Comparison of ENCODE assay signal across 1 cellular context in the genomic region with DNA sequence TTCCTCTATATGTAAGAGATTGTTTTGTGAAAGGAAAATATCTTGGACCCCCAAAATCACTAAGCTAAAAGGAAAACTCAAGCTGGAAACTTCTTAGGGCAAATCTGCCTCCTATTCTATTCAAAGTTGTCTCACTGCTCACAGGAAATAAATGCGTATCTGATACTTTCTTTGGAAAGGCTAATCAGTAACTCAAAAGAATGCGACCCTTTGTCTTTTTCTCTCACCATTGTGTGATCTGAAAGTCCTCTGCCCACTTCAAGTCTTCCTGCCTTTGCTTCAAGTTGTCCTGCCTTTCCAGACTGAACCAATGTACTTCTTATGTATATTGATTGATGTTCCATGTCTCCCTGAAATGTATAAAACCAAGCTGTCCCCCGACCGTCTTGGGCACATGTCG.
TF ChIP-seq lines count a peak whose summit lies in the region.

No MANE protein-coding gene starts in this region.

TF ChIP-seq in GM23338, 12 proteins besides CTCF, POLR2A, EP300 and RAD21 (continued from another document):
- TF ChIP-seq, protein P1, sequence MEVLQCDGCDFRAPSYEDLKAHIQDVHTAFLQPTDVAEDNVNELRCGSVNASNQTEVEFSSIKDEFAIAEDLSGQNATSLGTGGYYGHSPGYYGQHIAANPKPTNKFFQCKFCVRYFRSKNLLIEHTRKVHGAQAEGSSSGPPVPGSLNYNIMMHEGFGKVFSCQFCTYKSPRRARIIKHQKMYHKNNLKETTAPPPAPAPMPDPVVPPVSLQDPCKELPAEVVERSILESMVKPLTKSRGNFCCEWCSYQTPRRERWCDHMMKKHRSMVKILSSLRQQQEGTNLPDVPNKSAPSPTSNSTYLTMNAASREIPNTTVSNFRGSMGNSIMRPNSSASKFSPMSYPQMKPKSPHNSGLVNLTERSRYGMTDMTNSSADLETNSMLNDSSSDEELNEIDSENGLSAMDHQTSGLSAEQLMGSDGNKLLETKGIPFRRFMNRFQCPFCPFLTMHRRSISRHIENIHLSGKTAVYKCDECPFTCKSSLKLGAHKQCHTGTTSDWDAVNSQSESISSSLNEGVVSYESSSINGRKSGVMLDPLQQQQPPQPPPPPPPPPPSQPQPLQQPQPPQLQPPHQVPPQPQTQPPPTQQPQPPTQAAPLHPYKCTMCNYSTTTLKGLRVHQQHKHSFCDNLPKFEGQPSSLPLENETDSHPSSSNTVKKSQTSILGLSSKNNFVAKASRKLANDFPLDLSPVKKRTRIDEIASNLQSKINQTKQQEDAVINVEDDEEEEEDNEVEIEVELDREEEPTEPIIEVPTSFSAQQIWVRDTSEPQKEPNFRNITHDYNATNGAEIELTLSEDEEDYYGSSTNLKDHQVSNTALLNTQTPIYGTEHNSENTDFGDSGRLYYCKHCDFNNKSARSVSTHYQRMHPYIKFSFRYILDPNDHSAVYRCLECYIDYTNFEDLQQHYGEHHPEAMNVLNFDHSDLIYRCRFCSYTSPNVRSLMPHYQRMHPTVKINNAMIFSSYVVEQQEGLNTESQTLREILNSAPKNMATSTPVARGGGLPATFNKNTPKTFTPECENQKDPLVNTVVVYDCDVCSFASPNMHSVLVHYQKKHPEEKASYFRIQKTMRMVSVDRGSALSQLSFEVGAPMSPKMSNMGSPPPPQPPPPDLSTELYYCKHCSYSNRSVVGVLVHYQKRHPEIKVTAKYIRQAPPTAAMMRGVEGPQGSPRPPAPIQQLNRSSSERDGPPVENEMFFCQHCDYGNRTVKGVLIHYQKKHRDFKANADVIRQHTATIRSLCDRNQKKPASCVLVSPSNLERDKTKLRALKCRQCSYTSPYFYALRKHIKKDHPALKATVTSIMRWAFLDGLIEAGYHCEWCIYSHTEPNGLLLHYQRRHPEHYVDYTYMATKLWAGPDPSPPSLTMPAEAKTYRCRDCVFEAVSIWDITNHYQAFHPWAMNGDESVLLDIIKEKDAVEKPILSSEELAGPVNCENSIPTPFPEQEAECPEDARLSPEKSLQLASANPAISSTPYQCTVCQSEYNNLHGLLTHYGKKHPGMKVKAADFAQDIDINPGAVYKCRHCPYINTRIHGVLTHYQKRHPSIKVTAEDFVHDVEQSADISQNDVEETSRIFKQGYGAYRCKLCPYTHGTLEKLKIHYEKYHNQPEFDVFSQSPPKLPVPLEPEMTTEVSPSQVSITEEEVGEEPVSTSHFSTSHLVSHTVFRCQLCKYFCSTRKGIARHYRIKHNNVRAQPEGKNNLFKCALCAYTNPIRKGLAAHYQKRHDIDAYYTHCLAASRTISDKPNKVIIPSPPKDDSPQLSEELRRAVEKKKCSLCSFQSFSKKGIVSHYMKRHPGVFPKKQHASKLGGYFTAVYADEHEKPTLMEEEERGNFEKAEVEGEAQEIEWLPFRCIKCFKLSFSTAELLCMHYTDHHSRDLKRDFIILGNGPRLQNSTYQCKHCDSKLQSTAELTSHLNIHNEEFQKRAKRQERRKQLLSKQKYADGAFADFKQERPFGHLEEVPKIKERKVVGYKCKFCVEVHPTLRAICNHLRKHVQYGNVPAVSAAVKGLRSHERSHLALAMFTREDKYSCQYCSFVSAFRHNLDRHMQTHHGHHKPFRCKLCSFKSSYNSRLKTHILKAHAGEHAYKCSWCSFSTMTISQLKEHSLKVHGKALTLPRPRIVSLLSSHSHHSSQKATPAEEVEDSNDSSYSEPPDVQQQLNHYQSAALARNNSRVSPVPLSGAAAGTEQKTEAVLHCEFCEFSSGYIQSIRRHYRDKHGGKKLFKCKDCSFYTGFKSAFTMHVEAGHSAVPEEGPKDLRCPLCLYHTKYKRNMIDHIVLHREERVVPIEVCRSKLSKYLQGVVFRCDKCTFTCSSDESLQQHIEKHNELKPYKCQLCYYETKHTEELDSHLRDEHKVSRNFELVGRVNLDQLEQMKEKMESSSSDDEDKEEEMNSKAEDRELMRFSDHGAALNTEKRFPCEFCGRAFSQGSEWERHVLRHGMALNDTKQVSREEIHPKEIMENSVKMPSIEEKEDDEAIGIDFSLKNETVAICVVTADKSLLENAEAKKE (CRISPR knock-in tag; IDR thresholded peaks at IDR 0.05): no peak
- TF ChIP-seq, protein P2, sequence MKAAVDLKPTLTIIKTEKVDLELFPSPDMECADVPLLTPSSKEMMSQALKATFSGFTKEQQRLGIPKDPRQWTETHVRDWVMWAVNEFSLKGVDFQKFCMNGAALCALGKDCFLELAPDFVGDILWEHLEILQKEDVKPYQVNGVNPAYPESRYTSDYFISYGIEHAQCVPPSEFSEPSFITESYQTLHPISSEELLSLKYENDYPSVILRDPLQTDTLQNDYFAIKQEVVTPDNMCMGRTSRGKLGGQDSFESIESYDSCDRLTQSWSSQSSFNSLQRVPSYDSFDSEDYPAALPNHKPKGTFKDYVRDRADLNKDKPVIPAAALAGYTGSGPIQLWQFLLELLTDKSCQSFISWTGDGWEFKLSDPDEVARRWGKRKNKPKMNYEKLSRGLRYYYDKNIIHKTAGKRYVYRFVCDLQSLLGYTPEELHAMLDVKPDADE (IDR thresholded peaks at IDR 0.05): no peak
- TF ChIP-seq CREB1 (CRISPR knock-in tag; IDR thresholded peaks at IDR 0.05; ENCODE audit: low read depth) (no peak), ZNF114 (CRISPR knock-in tag; IDR thresholded peaks at IDR 0.05) (no peak), JUNB (IDR thresholded peaks at IDR 0.05; ENCODE audit: unreplicated experiment) (no peak)
- TF ChIP-seq, protein P3, sequence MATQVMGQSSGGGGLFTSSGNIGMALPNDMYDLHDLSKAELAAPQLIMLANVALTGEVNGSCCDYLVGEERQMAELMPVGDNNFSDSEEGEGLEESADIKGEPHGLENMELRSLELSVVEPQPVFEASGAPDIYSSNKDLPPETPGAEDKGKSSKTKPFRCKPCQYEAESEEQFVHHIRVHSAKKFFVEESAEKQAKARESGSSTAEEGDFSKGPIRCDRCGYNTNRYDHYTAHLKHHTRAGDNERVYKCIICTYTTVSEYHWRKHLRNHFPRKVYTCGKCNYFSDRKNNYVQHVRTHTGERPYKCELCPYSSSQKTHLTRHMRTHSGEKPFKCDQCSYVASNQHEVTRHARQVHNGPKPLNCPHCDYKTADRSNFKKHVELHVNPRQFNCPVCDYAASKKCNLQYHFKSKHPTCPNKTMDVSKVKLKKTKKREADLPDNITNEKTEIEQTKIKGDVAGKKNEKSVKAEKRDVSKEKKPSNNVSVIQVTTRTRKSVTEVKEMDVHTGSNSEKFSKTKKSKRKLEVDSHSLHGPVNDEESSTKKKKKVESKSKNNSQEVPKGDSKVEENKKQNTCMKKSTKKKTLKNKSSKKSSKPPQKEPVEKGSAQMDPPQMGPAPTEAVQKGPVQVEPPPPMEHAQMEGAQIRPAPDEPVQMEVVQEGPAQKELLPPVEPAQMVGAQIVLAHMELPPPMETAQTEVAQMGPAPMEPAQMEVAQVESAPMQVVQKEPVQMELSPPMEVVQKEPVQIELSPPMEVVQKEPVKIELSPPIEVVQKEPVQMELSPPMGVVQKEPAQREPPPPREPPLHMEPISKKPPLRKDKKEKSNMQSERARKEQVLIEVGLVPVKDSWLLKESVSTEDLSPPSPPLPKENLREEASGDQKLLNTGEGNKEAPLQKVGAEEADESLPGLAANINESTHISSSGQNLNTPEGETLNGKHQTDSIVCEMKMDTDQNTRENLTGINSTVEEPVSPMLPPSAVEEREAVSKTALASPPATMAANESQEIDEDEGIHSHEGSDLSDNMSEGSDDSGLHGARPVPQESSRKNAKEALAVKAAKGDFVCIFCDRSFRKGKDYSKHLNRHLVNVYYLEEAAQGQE (IDR thresholded peaks at IDR 0.05; ENCODE audit: unreplicated experiment): no peak
